26 cellular contexts compared by ENCODE assay signal in the genomic region with DNA sequence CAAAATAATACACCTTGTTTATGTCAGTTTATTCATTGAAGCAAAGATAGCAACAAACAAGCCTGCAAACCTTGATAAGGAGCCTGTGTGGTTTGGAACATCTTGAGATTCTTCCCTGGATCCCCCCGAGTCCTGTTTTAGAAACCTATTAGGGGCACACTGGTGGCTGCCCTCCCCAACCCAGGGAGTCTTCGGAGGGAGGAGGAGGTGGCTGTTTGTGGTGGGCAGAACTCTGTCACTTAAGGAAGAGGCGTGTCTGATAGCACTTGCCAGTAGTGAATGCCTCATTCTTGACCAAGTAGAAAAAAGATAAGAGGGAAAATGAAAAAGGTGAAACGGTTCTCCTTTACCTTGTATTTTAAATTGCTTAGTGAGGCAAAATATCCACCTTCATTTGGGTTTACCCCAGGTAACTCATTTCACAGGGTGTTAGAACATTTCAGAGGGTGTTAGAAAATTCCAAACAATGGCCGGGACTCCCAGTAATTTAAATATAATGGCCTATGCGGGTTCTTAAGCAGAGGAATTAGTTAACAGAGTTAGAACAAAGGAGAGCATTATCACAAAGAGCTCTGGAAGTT. TPM values are rescaled to one million over a fixed set of nuclear protein-coding genes. Genes with fewer than 3 reads are reported as not detected.
"Had no signal": no experiment of that assay in that cellular context is flagged by ENCODE, and none has a peak within 500 bp of the region (broad histone marks: within the 10 kb centered on the region; RNA-seq: fewer than 3 reads in every experiment).

No MANE protein-coding gene starts in this region.

- H3K4me3 ChIP-seq: lung, pancreas, smooth muscle cell, suprapubic skin had no signal

- DNase-seq: activated CD4-positive, alpha-beta T cell treated with anti-CD3 and anti-CD28 coated beads for 36 hours; activated CD4-positive, alpha-beta T cell treated with anti-CD3 and anti-CD28 coated beads, Interleukin-2, amount 50 U/mL, for 48 hours; activated gamma-delta T cell treated with Interleukin-2 at 50 U/mL for 16 hours; activated T-cell treated with anti-CD3 and anti-CD28 coated beads for 4 hours; cerebellar nuclear complex; cortex of kidney; effector CD4-positive, alpha-beta T cell; foreskin fibroblast; hippocampal formation; pancreas; SK-N-SH; stimulated activated CD4-positive, alpha-beta T cell treated with anti-CD3 and anti-CD28 coated beads, Interleukin-4, amount 100 ng/mL, for 1 hour; stimulated activated naive CD8-positive, alpha-beta T cell treated with anti-CD3 and anti-CD28 coated beads, Interleukin-15, amount 100 ng/mL, for 72 hours; T-cell; T-helper 9 cell; trophoblast cell; WERI-Rb-1 had no signal

- H3K36me3 ChIP-seq: neutrophil, pancreas, suprapubic skin, WERI-Rb-1 had no signal

- FAIRE-seq: bronchial epithelial cell, keratinocyte, pancreas had no signal

- H3K27ac ChIP-seq: neutrophil, pancreas, suprapubic skin, WERI-Rb-1 had no signal

- H3K9me3 ChIP-seq: neutrophil, pancreas, SK-N-SH, suprapubic skin had no signal

- H3K4me1 ChIP-seq: pancreas, suprapubic skin had no signal

- H3K27me3 ChIP-seq: neutrophil, pancreas, suprapubic skin had no signal

- H3K9ac ChIP-seq: SK-N-SH had no signal

- ATAC-seq: activated CD4-positive, alpha-beta T cell treated with anti-CD3 and anti-CD28 coated beads for 36 hours; activated naive CD4-positive, alpha-beta T cell treated with anti-CD3 and anti-CD28 coated beads, Interleukin-2, amount 50 U/mL, for 72 hours; left lobe of liver; pancreas; sciatic nerve; stimulated activated naive CD8-positive, alpha-beta T cell treated with anti-CD3 and anti-CD28 coated beads, Interleukin-15, amount 100 ng/mL, for 72 hours; T-cell had no signal

- H3K4me2 ChIP-seq: SK-N-SH, smooth muscle cell had no signal

RNA-seq across cellular contexts. Expression of gene KIT, which starts 10.4 kb away (rescaled TPM):
- total RNA-seq: activated CD4-positive, alpha-beta T cell treated with anti-CD3 and anti-CD28 coated beads for 36 hours had no signal
